26 cellular contexts compared by ENCODE assay signal in the genomic region with DNA sequence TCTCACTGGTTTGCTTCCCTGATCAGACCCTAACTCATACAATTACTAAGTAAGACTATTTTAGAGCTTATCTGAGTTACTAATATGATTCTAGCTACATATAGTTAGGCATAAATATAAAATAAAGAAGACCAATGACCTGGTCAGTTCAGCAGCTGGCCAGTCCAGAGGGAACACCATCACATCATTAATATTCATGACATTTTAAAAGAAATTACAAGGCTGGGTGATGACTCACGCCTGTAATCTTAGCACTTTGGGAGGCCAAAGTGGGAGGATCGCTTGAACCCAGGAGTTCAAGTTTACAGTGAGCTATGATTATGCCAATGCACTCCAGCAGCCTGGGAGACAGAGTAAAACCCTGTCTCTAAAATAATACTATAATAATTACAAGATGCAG.
"Had no signal": no experiment of that assay in that cellular context is flagged by ENCODE, and none has a peak within 500 bp of the region (broad histone marks: within the 10 kb centered on the region; RNA-seq: fewer than 3 reads in every experiment).

No MANE protein-coding gene starts in this region.

- ATAC-seq: foreskin keratinocyte; gastroesophageal sphincter; heart right ventricle; left cardiac atrium; left lung; naive thymus-derived CD8-positive, alpha-beta T cell; sciatic nerve; stimulated activated naive CD8-positive, alpha-beta T cell treated with anti-CD3 and anti-CD28 coated beads, Interleukin-15, amount 100 ng/mL, for 72 hours had no signal

- FAIRE-seq: islet of Langerhans had no signal

- H3K36me3 ChIP-seq: gastroesophageal sphincter, heart right ventricle, left lung, prostate gland, right atrium auricular region, suprapubic skin, vagina had no signal

- H3K27ac ChIP-seq: dorsolateral prefrontal cortex, foreskin keratinocyte, gastroesophageal sphincter, heart right ventricle, left lung, prostate gland, right atrium auricular region, suprapubic skin, vagina had no signal

- H3K4me3 ChIP-seq: dorsolateral prefrontal cortex, gastroesophageal sphincter, heart right ventricle, left lung, prostate gland, right atrium auricular region, smooth muscle cell, suprapubic skin, vagina had no signal

- DNase-seq: dorsolateral prefrontal cortex; effector CD4-positive, alpha-beta T cell; foreskin keratinocyte; heart right ventricle; hippocampal formation; left cardiac atrium; left lung; mesenchymal stem cell; naive thymus-derived CD8-positive, alpha-beta T cell; nephron progenitor cell; nucleus accumbens; stimulated activated CD4-positive, alpha-beta T cell treated with anti-CD3 and anti-CD28 coated beads, Interleukin-12 subunit alpha, Interleukin-12 subunit beta, amount 100 ng/mL, for 4 hours; stimulated activated CD4-positive, alpha-beta T cell treated with anti-CD3 and anti-CD28 coated beads, Interleukin-1b, Interleukin-23, amount 100 ng/mL, for 48 hours; stimulated activated CD4-positive, alpha-beta T cell treated with anti-CD3 and anti-CD28 coated beads, Interleukin-4, amount 100 ng/mL, for 1 hour; stimulated activated CD8-positive, alpha-beta memory T cell treated with anti-CD3 and anti-CD28 coated beads, Interleukin-4, amount 100 ng/mL, for 48 hours; stimulated activated naive CD4-positive, alpha-beta T cell; stimulated activated naive CD8-positive, alpha-beta T cell treated with anti-CD3 and anti-CD28 coated beads, Interleukin-15, amount 100 ng/mL, for 72 hours; trophoblast cell had no signal

- H3K4me2 ChIP-seq: smooth muscle cell had no signal

- H3K9me3 ChIP-seq: gastroesophageal sphincter, heart right ventricle, left lung, prostate gland, right atrium auricular region, suprapubic skin, vagina had no signal

- H3K27me3 ChIP-seq: dorsolateral prefrontal cortex, foreskin keratinocyte, gastroesophageal sphincter, heart right ventricle, left lung, right atrium auricular region, suprapubic skin, vagina had no signal

- H3K4me1 ChIP-seq: prostate gland, right atrium auricular region, vagina had no signal
